ENCODE assay signal across 8 cellular contexts in the genomic region with DNA sequence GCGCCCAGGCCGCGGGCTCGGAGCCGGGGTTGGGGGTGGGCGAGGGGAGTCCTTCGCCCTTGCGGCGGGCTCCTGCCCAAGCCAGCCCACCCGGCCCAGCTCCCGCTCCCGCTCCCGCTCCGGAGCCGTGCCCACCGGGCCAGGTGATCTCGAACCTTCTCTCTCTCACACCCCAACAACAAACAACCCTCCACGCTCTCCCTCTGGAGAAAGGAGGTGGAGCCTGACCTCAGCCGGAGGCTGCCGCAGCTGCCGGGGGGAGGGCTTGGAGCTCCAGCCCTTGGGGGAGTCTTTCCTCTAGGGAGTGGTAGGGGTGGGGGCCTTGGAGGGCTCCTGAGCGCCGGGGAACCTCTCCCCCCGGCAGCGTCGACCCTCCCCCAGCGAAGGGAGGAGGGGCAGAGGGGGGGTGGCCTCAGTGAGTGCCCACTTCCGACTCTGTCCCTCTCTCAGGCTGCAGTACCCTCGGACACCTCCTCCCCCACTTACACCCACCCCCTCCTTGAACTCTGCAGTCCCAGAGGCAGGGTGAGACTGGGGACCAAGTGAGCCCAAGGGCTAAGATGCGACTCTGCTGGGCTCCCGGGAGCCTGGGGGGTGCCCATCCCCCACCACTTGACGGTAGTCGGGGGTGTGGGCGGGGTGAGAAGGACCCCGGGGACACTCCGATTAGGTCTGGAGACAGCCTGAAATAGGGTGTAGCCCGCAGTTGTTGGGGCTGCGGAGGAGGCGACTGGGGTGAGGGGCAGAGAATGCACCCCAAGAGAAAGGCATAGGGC. TPM values are rescaled to one million over a fixed set of nuclear protein-coding genes. Genes with fewer than 3 reads are reported as not detected.
DNase-seq lines count a peak whose midpoint lies in the region; ATAC-seq and TF ChIP-seq lines count a peak whose summit lies in the region.

No MANE protein-coding gene starts in this region.

- H3K4me1 Mint-ChIP-seq in chondrocyte (ENCODE audit: low read depth) = peaks cover 42% of the 10 kb centered on the region
- H3K4me1 Mint-ChIP-seq in naive B cell = peaks cover 35 to 40% (median 37%) of the 10 kb centered on the region in 3 donors

- no peak for TF ChIP-seq CTCF in BJ (IDR thresholded peaks at IDR 0.05; ENCODE audit: insufficient read depth, low read depth, low read length)
- TF ChIP-seq CTCF in chondrocyte (IDR thresholded peaks at IDR 0.05) = no peak

- no peaks in the 10 kb centered on the region for H3K36me3 Mint-ChIP-seq in chondrocyte (ENCODE audit: low read depth)
- no peaks in the 10 kb centered on the region for H3K36me3 Mint-ChIP-seq in naive B cell

- no peaks in the 10 kb centered on the region for H3K36me3 ChIP-seq in BJ (ENCODE audit: control insufficient read depth, insufficient read depth, low read length)

- peaks cover 38% of the 10 kb centered on the region for H3K27me3 ChIP-seq in BJ (ENCODE audit: control insufficient read depth, insufficient read depth, low read length)

- CTCF ChIA-PET in BJ (lab: Yijun Ruan, JAX) = interaction anchor here (1.6 to 2.3 kb wide), 5 partner anchors 12 to 162 kb away, joined by 3 to 7 read pairs (median 5); no protein-coding TSS in a partner anchor

- H3K27ac Mint-ChIP-seq in chondrocyte (ENCODE audit: unreplicated experiment) (no peak overlapping the region), naive B cell (no peak overlapping the region)

- H3K9me3 Mint-ChIP-seq in chondrocyte (ENCODE audit: low read depth) (no peaks in the 10 kb centered on the region), naive B cell (peaks cover 0 to 3% (median 0%) of the 10 kb centered on the region in 7 donors)

- H3K27me3 Mint-ChIP-seq in chondrocyte (ENCODE audit: low read depth) = peaks cover 22% of the 10 kb centered on the region
- H3K27me3 Mint-ChIP-seq in naive B cell = peaks cover 23 to 52% (median 37%) of the 10 kb centered on the region in 3 donors

- H3K4me3 Mint-ChIP-seq in chondrocyte (ENCODE audit: unreplicated experiment) (peak overlapping the region; percentile 68), naive B cell (peak overlapping the region; percentile 61 to 87 (median 76))

- no peak for ATAC-seq in naive B cell (ENCODE audit: low read depth in 2 of 2)

- POLR2A ChIA-PET in BJ (lab: Charles Lee) = no interaction called here

- peak overlapping the region; percentile 33 for H3K4me3 ChIP-seq in BJ (ENCODE audit: low read depth, low read length)

- DNase-seq in BJ (ENCODE audit: low read depth) (no peak), HuH-7 (ENCODE audit: low spot score) (peak; percentile 56), chondrocyte (ENCODE audit: low spot score) (no peak), naive B cell (no peak), pons (ENCODE audit: low spot score) (no peak), NCI-H526 treated with DMSO at 0.1 percent for 48 hours (lab: John Stamatoyannopoulos, UW) (no peak), NCI-H1930 (lab: John Stamatoyannopoulos, UW) (no peak)
- DNase-seq in activated CD4-positive, alpha-beta T cell treated with anti-CD3 and anti-CD28 coated beads for 4 hours = no peak

RNA-seq across cellular contexts. Expression of a gene that starts 4.4 kb away (rescaled TPM):
- 3.2 and 3.3 TPM in 2 replicates for polyA plus RNA-seq in BJ (2011; rRNA removed)
- 4.2 and 5.2 TPM in 2 replicates for polyA minus RNA-seq in BJ (2011; rRNA and poly(A)+ RNA removed)
- 24.4 to 26.4 TPM (median 24.8 TPM) in 3 replicates for total RNA-seq in chondrocyte
- 1 to 10 TPM in 5 of 6 donors, under 1 TPM in 1; 0.37 to 3.0 (median 1.9) TPM for polyA plus RNA-seq in naive B cell (ENCODE audit: low read depth in 6 of 6)

RNA-seq across cellular contexts. Expression of a gene that starts 30.7 kb away (rescaled TPM):
- polyA plus RNA-seq in BJ (2011; rRNA removed) = 48.6 and 63.9 TPM in 2 replicates
- polyA minus RNA-seq in BJ (2011; rRNA and poly(A)+ RNA removed) = 36.4 and 62.5 TPM in 2 replicates
- total RNA-seq in chondrocyte = 42.0 to 58.9 TPM (median 42.5 TPM) in 3 replicates
- polyA plus RNA-seq in naive B cell (ENCODE audit: low read depth in 6 of 6) = 10 to 100 TPM; 15.6 to 36.3 (median 22.2) TPM

RNA-seq across cellular contexts. Expression of a gene that starts 34.5 kb away (rescaled TPM):
- 18.6 and 32.3 TPM in 2 replicates for polyA plus RNA-seq in BJ (2011; rRNA removed)
- 14.3 and 16.3 TPM in 2 replicates for polyA minus RNA-seq in BJ (2011; rRNA and poly(A)+ RNA removed)
- 45.4 to 46.2 TPM (median 45.7 TPM) in 3 replicates for total RNA-seq in chondrocyte
- 1 to 10 TPM; 1.4 to 3.2 (median 2.2) TPM for polyA plus RNA-seq in naive B cell (ENCODE audit: low read depth in 6 of 6)

RNA-seq across cellular contexts. Expression of a gene that starts 53.8 kb away (rescaled TPM):
- polyA plus RNA-seq in BJ (2011; rRNA removed) (26.4 and 32.5 TPM in 2 replicates), naive B cell (ENCODE audit: low read depth in 6 of 6) (1 to 10 TPM; 2.8 to 6.4 (median 3.6) TPM)
- 23.9 and 28.2 TPM in 2 replicates for polyA minus RNA-seq in BJ (2011; rRNA and poly(A)+ RNA removed)
- total RNA-seq in chondrocyte = 20.9 to 28.4 TPM (median 27.9 TPM) in 3 replicates
